ENCODE assay signal across 1 cellular context in the genomic region with DNA sequence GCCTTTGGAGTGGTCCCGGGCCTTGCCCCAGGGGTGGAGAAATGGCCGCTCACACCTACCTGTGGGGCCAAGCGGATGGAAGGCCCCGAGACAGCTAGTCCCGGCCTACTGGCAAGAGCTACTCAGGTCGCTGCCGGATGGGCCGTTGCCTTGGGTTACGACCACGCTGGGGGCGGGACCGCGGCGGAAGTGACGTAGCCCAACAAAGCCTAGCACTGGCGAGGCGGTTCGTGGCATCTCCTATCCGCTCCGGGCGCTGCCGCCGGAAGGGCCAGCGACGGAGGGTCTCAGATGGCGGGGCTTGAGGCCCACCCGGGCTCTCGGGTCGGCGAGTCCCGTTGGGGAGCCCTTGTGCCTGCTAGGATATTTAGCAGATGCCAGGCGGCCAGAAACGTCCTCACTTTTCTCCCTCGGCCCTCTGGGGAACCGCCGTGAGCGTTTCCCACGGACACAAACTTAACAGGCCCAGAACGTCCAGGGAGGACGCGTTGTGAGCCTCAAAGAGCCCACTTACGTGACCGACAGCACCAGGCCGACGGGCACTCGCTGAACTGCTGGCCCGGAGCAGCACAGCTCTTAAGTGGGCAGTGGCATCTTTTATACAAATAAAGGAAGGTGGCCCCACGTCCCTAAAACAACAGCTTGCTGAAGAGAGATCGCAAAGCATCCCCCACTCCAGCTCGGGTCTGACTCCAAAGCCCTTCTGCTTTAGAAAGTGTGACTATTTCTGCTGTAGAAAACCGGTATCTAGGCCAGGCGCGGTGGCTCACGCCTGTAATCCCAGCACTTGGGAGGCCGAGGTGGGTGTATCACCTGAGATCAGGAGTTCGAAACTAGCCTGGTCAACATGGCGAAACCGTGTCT.
TF ChIP-seq lines count a peak whose summit lies in the region.

A gene with protein sequence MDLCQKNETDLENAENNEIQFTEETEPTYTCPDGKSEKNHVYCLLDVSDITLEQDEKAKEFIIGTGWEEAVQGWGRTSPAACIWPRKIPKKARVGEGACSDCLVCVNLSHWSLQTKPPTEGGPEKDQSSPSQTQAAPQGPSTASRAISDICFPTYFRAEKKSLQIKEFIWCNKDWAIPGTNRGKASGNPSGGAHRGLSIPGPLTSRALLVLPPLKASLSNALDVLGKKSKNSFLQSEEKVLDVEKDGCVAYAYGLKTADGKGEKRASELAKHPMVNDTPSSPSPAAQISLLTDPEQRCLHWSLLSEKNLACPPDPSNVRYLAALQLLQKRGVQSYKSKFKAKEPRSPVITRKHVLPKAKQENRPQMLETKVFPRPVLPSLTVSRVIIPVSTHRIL (minus strand): TSS at position 162 of the 864 bp plus-strand sequence. CDS start 13,283 bp downstream, outside the sequence.

TF ChIP-seq in K562, 482 proteins besides CTCF, POLR2A, EP300 and RAD21 (continued from another document and continues in another):
- TF ChIP-seq ZSCAN29 (IDR thresholded peaks at IDR 0.05) (no peak), SETDB1 (IDR thresholded peaks at IDR 0.05; ENCODE audit: low read length) (no peak), U2AF1 (optimal IDR thresholded peaks at IDR 0.05; ENCODE audit: low read depth, low read length) (no peak), SIX5 (IDR thresholded peaks at IDR 0.05; ENCODE audit: borderline replicate concordance in 1 of 2, insufficient read depth in 1 of 2, low read depth in 1 of 2, low read length in 2 of 2) (no peak), PHTF2 (CRISPR knock-in tag; IDR thresholded peaks at IDR 0.05) (no peak), ZNF324 (CRISPR knock-in tag; IDR thresholded peaks at IDR 0.05) (no peak), EHMT2 (IDR thresholded peaks at IDR 0.05) (no peak), CC2D1A (IDR thresholded peaks at IDR 0.05) (no peak), HNRNPH1 (optimal IDR thresholded peaks at IDR 0.05; ENCODE audit: low read depth, low read length) (no peak), CHD1 (IDR thresholded peaks at IDR 0.05; ENCODE audit: low read length) (no peak), HLTF (IDR thresholded peaks at IDR 0.05) (no peak), MED1 (CRISPR knock-in tag; IDR thresholded peaks at IDR 0.05; ENCODE audit: borderline replicate concordance) (no peak), ZNF583 (CRISPR knock-in tag; IDR thresholded peaks at IDR 0.05) (peak; percentile 85), GATA2 (CRISPR knock-in tag; IDR thresholded peaks at IDR 0.05) (no peak), RFX1 (IDR thresholded peaks at IDR 0.05) (peak; percentile 99), MTF1 (CRISPR knock-in tag; IDR thresholded peaks at IDR 0.05; ENCODE audit: borderline replicate concordance) (no peak), KLF13 (tag; IDR thresholded peaks at IDR 0.05; ENCODE audit: borderline replicate concordance, low read depth) (peak; percentile 91), GTF2A2 (tag; IDR thresholded peaks at IDR 0.05) (peak; percentile 87), ZNF311 (CRISPR knock-in tag; IDR thresholded peaks at IDR 0.05) (peak; percentile 31; the same call in 1 of the 2 replicates), NUFIP1 (IDR thresholded peaks at IDR 0.05; ENCODE audit: partially characterized antibody) (no peak)
- TF ChIP-seq, protein P1, sequence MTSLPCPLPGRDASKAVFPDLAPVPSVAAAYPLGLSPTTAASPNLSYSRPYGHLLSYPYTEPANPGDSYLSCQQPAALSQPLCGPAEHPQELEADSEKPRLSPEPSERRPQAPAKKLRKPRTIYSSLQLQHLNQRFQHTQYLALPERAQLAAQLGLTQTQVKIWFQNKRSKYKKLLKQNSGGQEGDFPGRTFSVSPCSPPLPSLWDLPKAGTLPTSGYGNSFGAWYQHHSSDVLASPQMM (CRISPR knock-in tag; IDR thresholded peaks at IDR 0.05), result no peak
- TF ChIP-seq, protein P2, sequence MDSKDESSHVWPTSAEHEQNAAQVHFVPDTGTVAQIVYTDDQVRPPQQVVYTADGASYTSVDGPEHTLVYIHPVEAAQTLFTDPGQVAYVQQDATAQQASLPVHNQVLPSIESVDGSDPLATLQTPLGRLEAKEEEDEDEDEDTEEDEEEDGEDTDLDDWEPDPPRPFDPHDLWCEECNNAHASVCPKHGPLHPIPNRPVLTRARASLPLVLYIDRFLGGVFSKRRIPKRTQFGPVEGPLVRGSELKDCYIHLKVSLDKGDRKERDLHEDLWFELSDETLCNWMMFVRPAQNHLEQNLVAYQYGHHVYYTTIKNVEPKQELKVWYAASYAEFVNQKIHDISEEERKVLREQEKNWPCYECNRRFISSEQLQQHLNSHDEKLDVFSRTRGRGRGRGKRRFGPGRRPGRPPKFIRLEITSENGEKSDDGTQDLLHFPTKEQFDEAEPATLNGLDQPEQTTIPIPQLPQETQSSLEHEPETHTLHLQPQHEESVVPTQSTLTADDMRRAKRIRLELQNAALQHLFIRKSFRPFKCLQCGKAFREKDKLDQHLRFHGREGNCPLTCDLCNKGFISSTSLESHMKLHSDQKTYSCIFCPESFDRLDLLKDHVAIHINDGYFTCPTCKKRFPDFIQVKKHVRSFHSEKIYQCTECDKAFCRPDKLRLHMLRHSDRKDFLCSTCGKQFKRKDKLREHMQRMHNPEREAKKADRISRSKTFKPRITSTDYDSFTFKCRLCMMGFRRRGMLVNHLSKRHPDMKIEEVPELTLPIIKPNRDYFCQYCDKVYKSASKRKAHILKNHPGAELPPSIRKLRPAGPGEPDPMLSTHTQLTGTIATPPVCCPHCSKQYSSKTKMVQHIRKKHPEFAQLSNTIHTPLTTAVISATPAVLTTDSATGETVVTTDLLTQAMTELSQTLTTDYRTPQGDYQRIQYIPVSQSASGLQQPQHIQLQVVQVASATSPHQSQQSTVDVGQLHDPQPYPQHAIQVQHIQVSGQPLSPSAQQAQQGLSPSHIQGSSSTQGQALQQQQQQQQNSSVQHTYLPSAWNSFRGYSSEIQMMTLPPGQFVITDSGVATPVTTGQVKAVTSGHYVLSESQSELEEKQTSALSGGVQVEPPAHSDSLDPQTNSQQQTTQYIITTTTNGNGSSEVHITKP (IDR thresholded peaks at IDR 0.05; ENCODE audit: partially characterized antibody), result no peak
- TF ChIP-seq, protein P3, sequence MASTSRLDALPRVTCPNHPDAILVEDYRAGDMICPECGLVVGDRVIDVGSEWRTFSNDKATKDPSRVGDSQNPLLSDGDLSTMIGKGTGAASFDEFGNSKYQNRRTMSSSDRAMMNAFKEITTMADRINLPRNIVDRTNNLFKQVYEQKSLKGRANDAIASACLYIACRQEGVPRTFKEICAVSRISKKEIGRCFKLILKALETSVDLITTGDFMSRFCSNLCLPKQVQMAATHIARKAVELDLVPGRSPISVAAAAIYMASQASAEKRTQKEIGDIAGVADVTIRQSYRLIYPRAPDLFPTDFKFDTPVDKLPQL (IDR thresholded peaks at IDR 0.05; ENCODE audit: extremely low read depth, insufficient read length), result no peak
- TF ChIP-seq, protein P4, sequence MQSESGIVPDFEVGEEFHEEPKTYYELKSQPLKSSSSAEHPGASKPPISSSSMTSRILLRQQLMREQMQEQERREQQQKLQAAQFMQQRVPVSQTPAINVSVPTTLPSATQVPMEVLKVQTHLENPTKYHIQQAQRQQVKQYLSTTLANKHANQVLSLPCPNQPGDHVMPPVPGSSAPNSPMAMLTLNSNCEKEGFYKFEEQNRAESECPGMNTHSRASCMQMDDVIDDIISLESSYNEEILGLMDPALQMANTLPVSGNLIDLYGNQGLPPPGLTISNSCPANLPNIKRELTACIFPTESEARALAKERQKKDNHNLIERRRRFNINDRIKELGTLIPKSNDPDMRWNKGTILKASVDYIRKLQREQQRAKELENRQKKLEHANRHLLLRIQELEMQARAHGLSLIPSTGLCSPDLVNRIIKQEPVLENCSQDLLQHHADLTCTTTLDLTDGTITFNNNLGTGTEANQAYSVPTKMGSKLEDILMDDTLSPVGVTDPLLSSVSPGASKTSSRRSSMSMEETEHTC (IDR thresholded peaks at IDR 0.05), result no peak
- TF ChIP-seq, protein P5, sequence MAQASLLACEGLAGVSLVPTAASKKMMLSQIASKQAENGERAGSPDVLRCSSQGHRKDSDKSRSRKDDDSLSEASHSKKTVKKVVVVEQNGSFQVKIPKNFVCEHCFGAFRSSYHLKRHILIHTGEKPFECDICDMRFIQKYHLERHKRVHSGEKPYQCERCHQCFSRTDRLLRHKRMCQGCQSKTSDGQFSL (CRISPR knock-in tag; IDR thresholded peaks at IDR 0.05), result peak; percentile 77
- TF ChIP-seq, protein P5 (tag; IDR thresholded peaks at IDR 0.05), result no peak
- TF ChIP-seq, protein P6, sequence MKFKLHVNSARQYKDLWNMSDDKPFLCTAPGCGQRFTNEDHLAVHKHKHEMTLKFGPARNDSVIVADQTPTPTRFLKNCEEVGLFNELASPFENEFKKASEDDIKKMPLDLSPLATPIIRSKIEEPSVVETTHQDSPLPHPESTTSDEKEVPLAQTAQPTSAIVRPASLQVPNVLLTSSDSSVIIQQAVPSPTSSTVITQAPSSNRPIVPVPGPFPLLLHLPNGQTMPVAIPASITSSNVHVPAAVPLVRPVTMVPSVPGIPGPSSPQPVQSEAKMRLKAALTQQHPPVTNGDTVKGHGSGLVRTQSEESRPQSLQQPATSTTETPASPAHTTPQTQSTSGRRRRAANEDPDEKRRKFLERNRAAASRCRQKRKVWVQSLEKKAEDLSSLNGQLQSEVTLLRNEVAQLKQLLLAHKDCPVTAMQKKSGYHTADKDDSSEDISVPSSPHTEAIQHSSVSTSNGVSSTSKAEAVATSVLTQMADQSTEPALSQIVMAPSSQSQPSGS (CRISPR knock-in tag; IDR thresholded peaks at IDR 0.05), result no peak
- TF ChIP-seq, protein P7, sequence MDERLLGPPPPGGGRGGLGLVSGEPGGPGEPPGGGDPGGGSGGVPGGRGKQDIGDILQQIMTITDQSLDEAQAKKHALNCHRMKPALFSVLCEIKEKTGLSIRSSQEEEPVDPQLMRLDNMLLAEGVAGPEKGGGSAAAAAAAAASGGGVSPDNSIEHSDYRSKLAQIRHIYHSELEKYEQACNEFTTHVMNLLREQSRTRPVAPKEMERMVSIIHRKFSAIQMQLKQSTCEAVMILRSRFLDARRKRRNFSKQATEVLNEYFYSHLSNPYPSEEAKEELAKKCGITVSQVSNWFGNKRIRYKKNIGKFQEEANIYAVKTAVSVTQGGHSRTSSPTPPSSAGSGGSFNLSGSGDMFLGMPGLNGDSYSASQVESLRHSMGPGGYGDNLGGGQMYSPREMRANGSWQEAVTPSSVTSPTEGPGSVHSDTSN (CRISPR knock-in tag; IDR thresholded peaks at IDR 0.05; ENCODE audit: low read depth), result no peak
- TF ChIP-seq, protein P7 (tag; conservative IDR thresholded peaks at IDR 0.05; ENCODE audit: low read depth), result no peak
- TF ChIP-seq, protein P8, sequence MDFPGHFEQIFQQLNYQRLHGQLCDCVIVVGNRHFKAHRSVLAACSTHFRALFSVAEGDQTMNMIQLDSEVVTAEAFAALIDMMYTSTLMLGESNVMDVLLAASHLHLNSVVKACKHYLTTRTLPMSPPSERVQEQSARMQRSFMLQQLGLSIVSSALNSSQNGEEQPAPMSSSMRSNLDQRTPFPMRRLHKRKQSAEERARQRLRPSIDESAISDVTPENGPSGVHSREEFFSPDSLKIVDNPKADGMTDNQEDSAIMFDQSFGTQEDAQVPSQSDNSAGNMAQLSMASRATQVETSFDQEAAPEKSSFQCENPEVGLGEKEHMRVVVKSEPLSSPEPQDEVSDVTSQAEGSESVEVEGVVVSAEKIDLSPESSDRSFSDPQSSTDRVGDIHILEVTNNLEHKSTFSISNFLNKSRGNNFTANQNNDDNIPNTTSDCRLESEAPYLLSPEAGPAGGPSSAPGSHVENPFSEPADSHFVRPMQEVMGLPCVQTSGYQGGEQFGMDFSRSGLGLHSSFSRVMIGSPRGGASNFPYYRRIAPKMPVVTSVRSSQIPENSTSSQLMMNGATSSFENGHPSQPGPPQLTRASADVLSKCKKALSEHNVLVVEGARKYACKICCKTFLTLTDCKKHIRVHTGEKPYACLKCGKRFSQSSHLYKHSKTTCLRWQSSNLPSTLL (IDR thresholded peaks at IDR 0.05), result no peak
- TF ChIP-seq, protein P9, sequence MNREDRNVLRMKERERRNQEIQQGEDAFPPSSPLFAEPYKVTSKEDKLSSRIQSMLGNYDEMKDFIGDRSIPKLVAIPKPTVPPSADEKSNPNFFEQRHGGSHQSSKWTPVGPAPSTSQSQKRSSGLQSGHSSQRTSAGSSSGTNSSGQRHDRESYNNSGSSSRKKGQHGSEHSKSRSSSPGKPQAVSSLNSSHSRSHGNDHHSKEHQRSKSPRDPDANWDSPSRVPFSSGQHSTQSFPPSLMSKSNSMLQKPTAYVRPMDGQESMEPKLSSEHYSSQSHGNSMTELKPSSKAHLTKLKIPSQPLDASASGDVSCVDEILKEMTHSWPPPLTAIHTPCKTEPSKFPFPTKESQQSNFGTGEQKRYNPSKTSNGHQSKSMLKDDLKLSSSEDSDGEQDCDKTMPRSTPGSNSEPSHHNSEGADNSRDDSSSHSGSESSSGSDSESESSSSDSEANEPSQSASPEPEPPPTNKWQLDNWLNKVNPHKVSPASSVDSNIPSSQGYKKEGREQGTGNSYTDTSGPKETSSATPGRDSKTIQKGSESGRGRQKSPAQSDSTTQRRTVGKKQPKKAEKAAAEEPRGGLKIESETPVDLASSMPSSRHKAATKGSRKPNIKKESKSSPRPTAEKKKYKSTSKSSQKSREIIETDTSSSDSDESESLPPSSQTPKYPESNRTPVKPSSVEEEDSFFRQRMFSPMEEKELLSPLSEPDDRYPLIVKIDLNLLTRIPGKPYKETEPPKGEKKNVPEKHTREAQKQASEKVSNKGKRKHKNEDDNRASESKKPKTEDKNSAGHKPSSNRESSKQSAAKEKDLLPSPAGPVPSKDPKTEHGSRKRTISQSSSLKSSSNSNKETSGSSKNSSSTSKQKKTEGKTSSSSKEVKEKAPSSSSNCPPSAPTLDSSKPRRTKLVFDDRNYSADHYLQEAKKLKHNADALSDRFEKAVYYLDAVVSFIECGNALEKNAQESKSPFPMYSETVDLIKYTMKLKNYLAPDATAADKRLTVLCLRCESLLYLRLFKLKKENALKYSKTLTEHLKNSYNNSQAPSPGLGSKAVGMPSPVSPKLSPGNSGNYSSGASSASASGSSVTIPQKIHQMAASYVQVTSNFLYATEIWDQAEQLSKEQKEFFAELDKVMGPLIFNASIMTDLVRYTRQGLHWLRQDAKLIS (CRISPR knock-in tag; IDR thresholded peaks at IDR 0.05), result no peak
- TF ChIP-seq, protein P10, sequence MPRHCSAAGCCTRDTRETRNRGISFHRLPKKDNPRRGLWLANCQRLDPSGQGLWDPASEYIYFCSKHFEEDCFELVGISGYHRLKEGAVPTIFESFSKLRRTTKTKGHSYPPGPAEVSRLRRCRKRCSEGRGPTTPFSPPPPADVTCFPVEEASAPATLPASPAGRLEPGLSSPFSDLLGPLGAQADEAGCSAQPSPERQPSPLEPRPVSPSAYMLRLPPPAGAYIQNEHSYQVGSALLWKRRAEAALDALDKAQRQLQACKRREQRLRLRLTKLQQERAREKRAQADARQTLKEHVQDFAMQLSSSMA (CRISPR knock-in tag; IDR thresholded peaks at IDR 0.05), result peak; percentile 76; the same call in 1 of the 2 replicates
